Comparison of ENCODE assay signal across 8 cellular contexts in genomic region chr11:87037450-87038234, GRCh38. TPM values are rescaled to one million over a fixed set of nuclear protein-coding genes. Genes with fewer than 3 reads are reported as not detected.
DNase-seq lines count a peak whose midpoint lies in the region; ATAC-seq and TF ChIP-seq lines count a peak whose summit lies in the region.

TSS of gene TMEM135 (plus strand) at chr11:87037934. CDS start at chr11:87038046, 112 bp downstream.

- peak within 1 kb of the TSS; percentile 66 for H3K4me3 ChIP-seq in suprapubic skin

- H3K27ac ChIP-seq in suprapubic skin = peak within 1 kb of the TSS; percentile 79

- peak; percentile 98 for ATAC-seq in HG02623 (IDR thresholded peaks at IDR 0.05; ENCODE audit: unreplicated experiment)
- peak; percentile 97 for ATAC-seq in SK-N-SH treated with all-trans-retinoic acid at 6 μM for 48 hours

- no peaks in the 10 kb centered on the region for H3K27me3 ChIP-seq in suprapubic skin

- H3K36me3 ChIP-seq in suprapubic skin = no peaks in the 10 kb centered on the region

- peaks cover 59% of the 10 kb centered on the region for H3K4me1 Mint-ChIP-seq in activated naive CD4-positive, alpha-beta T cell treated with anti-CD3 and anti-CD28 coated beads, Interleukin-2, amount 50 U/mL, for 24 hours

- H3K27ac Mint-ChIP-seq in activated naive CD4-positive, alpha-beta T cell treated with anti-CD3 and anti-CD28 coated beads, Interleukin-2, amount 50 U/mL, for 24 hours = peak within 1 kb of the TSS; percentile 91

- H3K9me3 ChIP-seq in suprapubic skin = no peaks in the 10 kb centered on the region

- H3K36me3 Mint-ChIP-seq in activated naive CD4-positive, alpha-beta T cell treated with anti-CD3 and anti-CD28 coated beads, Interleukin-2, amount 50 U/mL, for 24 hours = peaks cover 7% of the 10 kb centered on the region

- under 1% methylated on average over 31 of the region's 66 CpGs for WGBS in suprapubic skin

- TF ChIP-seq EP300 in suprapubic skin (IDR thresholded peaks at IDR 0.05) = no peak

- no peaks in the 10 kb centered on the region for H3K27me3 Mint-ChIP-seq in activated naive CD4-positive, alpha-beta T cell treated with anti-CD3 and anti-CD28 coated beads, Interleukin-2, amount 50 U/mL, for 24 hours

- H3K4me1 ChIP-seq in suprapubic skin = peaks cover 30% of the 10 kb centered on the region

- TF ChIP-seq CTCF in GM10266 (IDR thresholded peaks at IDR 0.05; ENCODE audit: control insufficient read depth, insufficient read depth, low read depth, missing control alignments) (no peak), suprapubic skin (IDR thresholded peaks at IDR 0.05) (no peak)

- DNase-seq in GM10266 (ENCODE audit: extremely low spot score) (peak; percentile 95), NCI-H1092 treated with DMSO at 0.1 percent for 48 hours (lab: John Stamatoyannopoulos, UW) (peak; percentile 94), glomerular endothelial cell (ENCODE audit: extremely low read depth, low read depth, low spot score) (no peak), occipital lobe (lab: John Stamatoyannopoulos, UW) (peak; percentile 94), suprapubic skin (ENCODE audit: low spot score in 2 of 2) (peak; percentile 94 to 95)

- H3K9me3 Mint-ChIP-seq in activated naive CD4-positive, alpha-beta T cell treated with anti-CD3 and anti-CD28 coated beads, Interleukin-2, amount 50 U/mL, for 24 hours = no peaks in the 10 kb centered on the region

- peak within 1 kb of the TSS; percentile 98 for H3K4me3 Mint-ChIP-seq in activated naive CD4-positive, alpha-beta T cell treated with anti-CD3 and anti-CD28 coated beads, Interleukin-2, amount 50 U/mL, for 24 hours

- no peak for TF ChIP-seq POLR2A in suprapubic skin (IDR thresholded peaks at IDR 0.05)

TF ChIP-seq in SK-N-SH treated with all-trans-retinoic acid at 6 μM for 48 hours, 23 proteins besides CTCF, POLR2A, EP300 and RAD21:
- peak; percentile 55; the same call in 1 of the 2 replicates for TF ChIP-seq TSHZ2 (CRISPR knock-in tag; IDR thresholded peaks at IDR 0.05)
- peak; percentile 56; the same call in 1 of the 2 replicates for TF ChIP-seq SNAI2 (CRISPR knock-in tag; IDR thresholded peaks at IDR 0.05)
- TF ChIP-seq TCF4 (CRISPR knock-in tag; IDR thresholded peaks at IDR 0.05; ENCODE audit: borderline replicate concordance) = no peak
- TF ChIP-seq POU6F1 (CRISPR knock-in tag; IDR thresholded peaks at IDR 0.05; ENCODE audit: borderline replicate concordance, low read depth) = no peak
- peak; percentile 80; the same call in 1 of the 2 replicates for TF ChIP-seq ZFP3 (CRISPR knock-in tag; IDR thresholded peaks at IDR 0.05)

RNA-seq across cellular contexts. Expression of gene TMEM135, which starts in this region (rescaled TPM):
- total RNA-seq in glomerular endothelial cell (15.9 and 24.1 TPM in 2 replicates), occipital lobe (43.2 TPM), suprapubic skin (10 to 100 TPM in 2 of 4 donors, 1 to 10 TPM in 2; 5.8 to 22.3 (median 11.0) TPM)
